ENCODE assay signal across 35 cellular contexts in genomic region chr10:20391629-20392028, GRCh38.
"Had no signal": no experiment of that assay in that cellular context is flagged by ENCODE, and none has a peak within 500 bp of the region (broad histone marks: within the 10 kb centered on the region; RNA-seq: fewer than 3 reads in every experiment).

No MANE protein-coding gene starts in this region.

- H3K36me3 ChIP-seq: MG63 had no signal

- DNase-seq: Karpas-422, Kasumi-1, MG63, MM.1S, MV-4-11, NCI-H1048, NCI-H1092, NCI-H1092 treated with DMSO at 0.1 percent for 48 hours, NCI-H1105, NCI-H1105 treated with DMSO at 0.1 percent for 48 hours, NCI-H1417, NCI-H1417 treated with DMSO at 0.1 percent for 48 hours, NCI-H1436, NCI-H1436 treated with DMSO at 0.1 percent for 48 hours, NCI-H146, NCI-H1694, NCI-H1694 treated with DMSO at 0.1 percent for 48 hours, NCI-H187, NCI-H187 treated with DMSO at 0.1 percent for 48 hours, NCI-H1930, NCI-H2029, NCI-H2029 treated with DMSO at 0.1 percent for 48 hours, NCI-H2081, NCI-H2081 treated with DMSO at 0.1 percent for 48 hours, NCI-H2107, NCI-H2171, NCI-H2171 treated with DMSO at 0.1 percent for 48 hours, NCI-H2227 treated with DMSO at 0.1 percent for 48 hours, NCI-H226, NCI-H345, NCI-H446, NCI-H446 treated with DMSO at 0.1 percent for 48 hours, NCI-H510A, NCI-H510A treated with DMSO at 0.1 percent for 48 hours, NCI-H524 had no signal

- H3K9me3 ChIP-seq: MG63 had no signal

- H3K4me3 ChIP-seq: MG63 had no signal
